ENCODE assay signal across 8 cellular contexts in the genomic region with DNA sequence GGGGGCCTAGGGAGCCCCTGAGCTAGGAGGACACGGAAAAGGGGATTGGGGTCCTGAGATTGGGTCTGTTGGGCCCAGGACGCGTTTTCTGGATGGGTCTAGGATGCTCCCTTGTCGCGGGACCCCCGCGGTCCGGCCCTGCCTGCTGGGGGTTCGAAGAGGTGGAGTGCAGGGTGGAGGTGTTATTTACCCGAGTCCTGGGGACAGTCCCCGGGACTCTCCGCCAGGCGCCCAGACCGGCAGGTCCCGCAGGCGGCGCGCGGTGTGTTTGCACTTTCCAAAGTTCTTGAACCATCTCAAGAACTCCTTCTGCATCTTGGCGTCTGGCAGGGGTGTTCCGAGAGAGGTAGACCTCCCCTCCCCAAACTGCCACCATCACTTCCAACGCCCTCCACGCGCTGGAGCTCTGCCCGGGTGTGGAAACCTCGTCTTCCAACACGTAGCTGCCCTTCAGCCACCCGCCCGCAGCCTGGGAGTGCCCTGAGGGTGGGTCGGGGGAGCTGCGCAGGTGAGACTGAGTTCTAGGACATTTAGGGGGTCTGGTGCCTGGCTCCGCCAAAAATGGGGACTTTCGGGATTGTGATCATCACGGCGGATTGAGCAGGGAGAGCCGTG. TPM values are rescaled to one million over a fixed set of nuclear protein-coding genes. Genes with fewer than 3 reads are reported as not detected.
DNase-seq lines count a peak whose midpoint lies in the region; ATAC-seq and TF ChIP-seq lines count a peak whose summit lies in the region.

No MANE protein-coding gene starts in this region.

- peaks cover 18 to 20% of the 10 kb centered on the region in 2 donors for H3K4me1 Mint-ChIP-seq in effector memory CD8-positive, alpha-beta T cell (ENCODE audit: low read depth in 2 of 2)
- peaks cover 20% of the 10 kb centered on the region for H3K4me1 Mint-ChIP-seq in mesothelial cell of epicardium

- no peak for TF ChIP-seq EP300 in transverse colon (IDR thresholded peaks at IDR 0.05; ENCODE audit: low read depth)

- H3K27ac Mint-ChIP-seq in effector memory CD8-positive, alpha-beta T cell: peak overlapping the region; percentile 64 to 86
- H3K27ac Mint-ChIP-seq in mesothelial cell of epicardium: peak overlapping the region; percentile 77

- in situ Hi-C loops in transverse colon (cut with MboI; ENCODE audit: low pct_ligation_motif_present in 1 of 4, low pct_unique_long_range_greater_than_20kb in 1 of 4, low sequenced_read_pairs in 3 of 4): loop anchor here in 1 of 4 donors (10.0 kb wide), 1 partner anchor 261 kb away; no protein-coding TSS in a partner anchor

- DNase-seq in activated CD4-positive, alpha-beta T cell treated with anti-CD3 and anti-CD28 coated beads for 4 hours: peak; percentile 11 to 21
- peak; percentile 20 to 30 (median 29) for DNase-seq in effector memory CD8-positive, alpha-beta T cell
- DNase-seq in mesothelial cell of epicardium (ENCODE audit: low spot score in 2 of 2, unreplicated experiment in 2 of 2) (peak in 1 of 2 experiments; percentile 47), transverse colon (peak; percentile 43), SK-N-DZ (ENCODE audit: low spot score) (no peak), T1000 (lab: John Stamatoyannopoulos, UW) (no peak)

- whole genome bisulfite sequencing in transverse colon (ENCODE audit: low coverage in 1 of 2), 2 donors: 0 to 2% methylated on average over 1 to 36 of the region's 36 CpGs

- intact Hi-C loops in transverse colon (cut with DNase I; ENCODE audit: low total_unique reads): loop anchor here (10.0 kb wide), 3 partner anchors 59 to 261 kb away; no protein-coding TSS in a partner anchor

- H3K4me3 Mint-ChIP-seq in effector memory CD8-positive, alpha-beta T cell: peak overlapping the region; percentile 93
- peak overlapping the region; percentile 73 for H3K4me3 Mint-ChIP-seq in mesothelial cell of epicardium

- H3K27ac ChIP-seq in transverse colon: peak overlapping the region; percentile 81 to 92 (median 90)

- H3K4me1 ChIP-seq in transverse colon: peaks cover 0 to 32% (median 19%) of the 10 kb centered on the region in 4 donors

- H3K36me3 Mint-ChIP-seq in effector memory CD8-positive, alpha-beta T cell (ENCODE audit: insufficient read depth): peaks cover 5% of the 10 kb centered on the region
- H3K36me3 Mint-ChIP-seq in mesothelial cell of epicardium: no peaks in the 10 kb centered on the region

- peaks cover 37 to 57% of the 10 kb centered on the region in 2 donors for H3K27me3 Mint-ChIP-seq in effector memory CD8-positive, alpha-beta T cell
- H3K27me3 Mint-ChIP-seq in mesothelial cell of epicardium (ENCODE audit: low read depth): peaks cover 58% of the 10 kb centered on the region

- H3K9me3 Mint-ChIP-seq in effector memory CD8-positive, alpha-beta T cell: no peaks in the 10 kb centered on the region
- no peaks in the 10 kb centered on the region for H3K9me3 Mint-ChIP-seq in mesothelial cell of epicardium

- H3K27me3 ChIP-seq in transverse colon: peaks cover 55% of the 10 kb centered on the region

- H3K4me3 ChIP-seq in transverse colon: peak overlapping the region; percentile 49 to 65 (median 62)

- ATAC-seq in GM18867 (IDR thresholded peaks at IDR 0.05; ENCODE audit: unreplicated experiment) (peak; percentile 42), HG03342 (IDR thresholded peaks at IDR 0.05; ENCODE audit: unreplicated experiment) (peak; percentile 37)
- peak; percentile 51 for ATAC-seq in effector memory CD8-positive, alpha-beta T cell (replicated peaks)

- no peak for TF ChIP-seq CTCF in mesothelial cell of epicardium (IDR thresholded peaks at IDR 0.05; ENCODE audit: unreplicated experiment)
- TF ChIP-seq CTCF in transverse colon (IDR thresholded peaks at IDR 0.05): peak in 1 of 5 experiments; percentile 42

- TF ChIP-seq POLR2A in transverse colon (IDR thresholded peaks at IDR 0.05): no peak

- H3K36me3 ChIP-seq in transverse colon: no peaks in the 10 kb centered on the region

- H3K9me3 ChIP-seq in transverse colon: no peaks in the 10 kb centered on the region

RNA-seq across cellular contexts. Expression of a gene that starts 0.6 kb away (rescaled TPM):
- total RNA-seq in mesothelial cell of epicardium (2.6 to 3.4 TPM (median 2.7 TPM) in 3 replicates), transverse colon (10 to 100 TPM; 52.2 to 73.8 (median 62.2) TPM)
- polyA plus RNA-seq in SK-N-DZ (2014; cell fraction: cytosol; rRNA removed): not detected in 2 replicates
- not detected in 2 replicates for polyA plus RNA-seq in SK-N-DZ (2014; cell fraction: nucleus; rRNA removed)

RNA-seq across cellular contexts. Expression of a gene that starts 25.9 kb away (rescaled TPM):
- total RNA-seq in mesothelial cell of epicardium (8.5 to 10.8 TPM (median 8.9 TPM) in 3 replicates), transverse colon (10 to 100 TPM in 3 of 4 donors, 1 to 10 TPM in 1; 4.1 to 28.3 (median 13.9) TPM)
- polyA plus RNA-seq in SK-N-DZ (2014; cell fraction: cytosol; rRNA removed): not detected in 2 replicates
- not detected in 2 replicates for polyA plus RNA-seq in SK-N-DZ (2014; cell fraction: nucleus; rRNA removed)

Comparison
In these comparisons a context has a peak if more than half of its experiments do, and no peak if none do; other contexts are left out.
1. DNase-seq: peak in activated CD4-positive, alpha-beta T cell treated with anti-CD3 and anti-CD28 coated beads for 4 hours (2 of 2), effector memory CD8-positive, alpha-beta T cell (3 of 3) and transverse colon (single experiment); none in SK-N-DZ (single experiment) and T1000 (single experiment).
2. RNA of a gene that starts 0.6 kb away (total RNA-seq): 52.2 to 73.8 TPM in transverse colon; 2.6 to 3.4 TPM in mesothelial cell of epicardium; every median in the first group is over 10 times any median in the second.
3. Peak in every context shown above with its lines, with median percentiles within 50 percentile points of each other: ATAC-seq.